27 cellular contexts compared by ENCODE assay signal in genomic region chr20:25257756-25258462, GRCh38. TPM values are rescaled to one million over a fixed set of nuclear protein-coding genes. Genes with fewer than 3 reads are reported as not detected.
A peak's percentile ranks its signal among the peaks of the same experiment; 100 is the strongest.
DNase-seq lines count a peak whose midpoint lies in the region; ATAC-seq and TF ChIP-seq lines count a peak whose summit lies in the region.
"Had no signal": no experiment of that assay in that cellular context is flagged by ENCODE, and none has a peak within 500 bp of the region (broad histone marks: within the 10 kb centered on the region; RNA-seq: fewer than 3 reads in every experiment).

No MANE protein-coding gene starts in this region.

- DNase-seq in NCI-H510A treated with DMSO at 0.1 percent for 48 hours (lab: John Stamatoyannopoulos, UW): peak; percentile 82
- DNase-seq in NCI-H510A (lab: John Stamatoyannopoulos, UW): no peak
- DNase-seq in CD4-positive, CD25-positive, alpha-beta regulatory T cell: no peak
- DNase-seq in mesenchymal stem cell: no peak
- no peak for DNase-seq in NCI-H226
- DNase-seq in NCI-H146 (lab: John Stamatoyannopoulos, UW): no peak
- no peak for DNase-seq in NCI-H2081 (lab: John Stamatoyannopoulos, UW)
- DNase-seq: activated CD4-positive, alpha-beta T cell treated with anti-CD3 and anti-CD28 coated beads for 4 hours; activated naive CD4-positive, alpha-beta T cell treated with anti-CD3 and anti-CD28 coated beads, Interleukin-2, amount 10 ng/mL, durations not matched to agents 7 days and 5 days; effector memory CD4-positive, alpha-beta T cell; EL; foreskin keratinocyte; GOT3; heart right ventricle; kidney glomerular epithelial cell; mammary epithelial cell; NCI-H1092; NCI-H187; NCI-H774; stimulated activated naive CD4-positive, alpha-beta T cell treated with Interleukin-2 at 50 U/mL for 16 hours; T-helper 1 cell had no signal

- peaks cover 0 to 3% (median 0%) of the 10 kb centered on the region in 7 donors for H3K9me3 Mint-ChIP-seq in CD4-positive, CD25-positive, alpha-beta regulatory T cell
- H3K9me3 Mint-ChIP-seq: activated naive CD4-positive, alpha-beta T cell treated with anti-CD3 and anti-CD28 coated beads, Interleukin-2, amount 10 ng/mL, durations not matched to agents 7 days and 5 days; activated T-helper 1 cell treated with anti-CD3 and anti-CD28 coated beads, Interleukin-12 subunit alpha, Interleukin-12 subunit beta, Interleukin-2, Interleukin-4 antibody, amounts not matched to agents 30 ng/mL and 10 ng/mL and 1 ng/mL, durations not matched to agents 14 hours and 24 hours and 36 hours had no signal

- H4K91ac ChIP-seq in mesenchymal stem cell (ENCODE audit: low read length): no peak overlapping the region

- no peak overlapping the region for H3K23ac ChIP-seq in mesenchymal stem cell (ENCODE audit: low read length in 2 of 2)

- H4K8ac ChIP-seq in mesenchymal stem cell (ENCODE audit: low read length): no peak overlapping the region

- H2BK15ac ChIP-seq in mesenchymal stem cell (ENCODE audit: low read depth, poor library complexity, severe bottlenecking): no peak overlapping the region

- no peak overlapping the region for H2AK5ac ChIP-seq in mesenchymal stem cell (ENCODE audit: low read length, severe bottlenecking)

- no peak overlapping the region for H2AFZ ChIP-seq in mesenchymal stem cell (ENCODE audit: low read depth, low read length)

- no peak overlapping the region for H2BK12ac ChIP-seq in mesenchymal stem cell (ENCODE audit: low read length in 2 of 2)

- no peaks in the 10 kb centered on the region for H3K27me3 ChIP-seq in CD4-positive, CD25-positive, alpha-beta regulatory T cell (ENCODE audit: control insufficient read depth, insufficient read depth, low read length)
- H3K27me3 ChIP-seq in mesenchymal stem cell (ENCODE audit: control insufficient read depth in 1 of 2, insufficient read depth in 1 of 2, low read length in 2 of 2): no peaks in the 10 kb centered on the region
- H3K27me3 ChIP-seq: foreskin keratinocyte, heart right ventricle had no signal

- no peaks in the 10 kb centered on the region for H3K27me3 Mint-ChIP-seq in CD4-positive, CD25-positive, alpha-beta regulatory T cell
- H3K27me3 Mint-ChIP-seq: activated naive CD4-positive, alpha-beta T cell treated with anti-CD3 and anti-CD28 coated beads, Interleukin-2, amount 10 ng/mL, durations not matched to agents 7 days and 5 days; progenitor cell of endocrine pancreas had no signal

- H3K14ac ChIP-seq in mesenchymal stem cell (ENCODE audit: low read length in 2 of 2): no peak overlapping the region

- H3K4me1 ChIP-seq in CD4-positive, CD25-positive, alpha-beta regulatory T cell (ENCODE audit: control insufficient read depth, insufficient read depth, low read length, poor library complexity, severe bottlenecking): peaks cover 15% of the 10 kb centered on the region
- H3K4me1 ChIP-seq in mesenchymal stem cell (ENCODE audit: control insufficient read depth, insufficient read depth, low read depth, low read length): peaks cover 32% of the 10 kb centered on the region

- H3K9ac ChIP-seq in mesenchymal stem cell (ENCODE audit: low read length): no peak overlapping the region

- H3K4me3 Mint-ChIP-seq in CD4-positive, CD25-positive, alpha-beta regulatory T cell: peak overlapping the region in 1 of 4 donors; percentile 16
- H3K4me3 Mint-ChIP-seq: activated naive CD4-positive, alpha-beta T cell treated with anti-CD3 and anti-CD28 coated beads, Interleukin-2, amount 10 ng/mL, durations not matched to agents 7 days and 5 days; activated T-helper 1 cell treated with anti-CD3 and anti-CD28 coated beads, Interleukin-12 subunit alpha, Interleukin-12 subunit beta, Interleukin-2, Interleukin-4 antibody, amounts not matched to agents 30 ng/mL and 10 ng/mL and 1 ng/mL, durations not matched to agents 14 hours and 24 hours and 36 hours had no signal

- peaks cover 0 to 83% (median 24%) of the 10 kb centered on the region in 4 donors for H3K4me1 Mint-ChIP-seq in CD4-positive, CD25-positive, alpha-beta regulatory T cell

- H3K27ac ChIP-seq in CD4-positive, CD25-positive, alpha-beta regulatory T cell (ENCODE audit: insufficient read depth, low read length, poor library complexity, severe bottlenecking): no peak overlapping the region
- 0 out of 2 replicates have a peak overlapping the region, but pooled peaks have one; percentile 11 for H3K27ac ChIP-seq in VCaP
- H3K27ac ChIP-seq in mesenchymal stem cell (ENCODE audit: low read length, poor library complexity, severe bottlenecking): peak overlapping the region; percentile 37
- H3K27ac ChIP-seq: coronary artery, foreskin keratinocyte, thoracic aorta had no signal

- H3K4me2 ChIP-seq in mesenchymal stem cell (ENCODE audit: low read length, poor library complexity, severe bottlenecking): no peak overlapping the region

- no peak overlapping the region for H3K4me3 ChIP-seq in CD4-positive, CD25-positive, alpha-beta regulatory T cell (ENCODE audit: low read depth, low read length)
- no peak overlapping the region for H3K4me3 ChIP-seq in mesenchymal stem cell (ENCODE audit: insufficient read depth in 1 of 2, low read depth in 1 of 2, low read length in 2 of 2)
- H3K4me3 ChIP-seq: coronary artery, GM12878, heart right ventricle, thoracic aorta had no signal

- H3K18ac ChIP-seq in mesenchymal stem cell (ENCODE audit: low read depth in 1 of 2, low read length in 2 of 2): no peak overlapping the region

- TF ChIP-seq CTCF in VCaP (conservative IDR thresholded peaks at IDR 0.05): no peak

- no peak overlapping the region for H3K4ac ChIP-seq in mesenchymal stem cell (ENCODE audit: low read depth in 1 of 2, low read length in 2 of 2)

- no peak for ATAC-seq in CD4-positive, CD25-positive, alpha-beta regulatory T cell (ENCODE audit: low read depth in 2 of 2)
- ATAC-seq: foreskin keratinocyte, GM12878 had no signal

- peaks cover 23% of the 10 kb centered on the region for H3K36me3 Mint-ChIP-seq in CD4-positive, CD25-positive, alpha-beta regulatory T cell

- WGBS in mesenchymal stem cell: 96% methylated on average over 10 of the region's 10 CpGs

- peaks cover 12% of the 10 kb centered on the region for H3K36me3 ChIP-seq in CD4-positive, CD25-positive, alpha-beta regulatory T cell (ENCODE audit: control insufficient read depth, insufficient read depth, low read length)
- H3K36me3 ChIP-seq in mesenchymal stem cell (ENCODE audit: control insufficient read depth in 1 of 2, insufficient read depth in 2 of 2, low read depth in 1 of 2, low read length in 2 of 2): peaks cover 34 to 41% of the 10 kb centered on the region in 2 experiments

- H3K27ac Mint-ChIP-seq in CD4-positive, CD25-positive, alpha-beta regulatory T cell: peak overlapping the region; percentile 61 to 75 (median 70)
- H3K27ac Mint-ChIP-seq: activated naive CD4-positive, alpha-beta T cell treated with anti-CD3 and anti-CD28 coated beads, Interleukin-2, amount 10 ng/mL, durations not matched to agents 7 days and 5 days; activated T-helper 1 cell treated with anti-CD3 and anti-CD28 coated beads, Interleukin-12 subunit alpha, Interleukin-12 subunit beta, Interleukin-2, Interleukin-4 antibody, amounts not matched to agents 30 ng/mL and 10 ng/mL and 1 ng/mL, durations not matched to agents 14 hours and 24 hours and 36 hours; progenitor cell of endocrine pancreas had no signal

- no peaks in the 10 kb centered on the region for H3K79me1 ChIP-seq in mesenchymal stem cell (replicated peaks; ENCODE audit: low read length, poor library complexity, severe bottlenecking)

- H3K9me3 ChIP-seq in CD4-positive, CD25-positive, alpha-beta regulatory T cell (ENCODE audit: control insufficient read depth in 2 of 2, low read length in 2 of 2): no peaks in the 10 kb centered on the region
- no peaks in the 10 kb centered on the region for H3K9me3 ChIP-seq in mesenchymal stem cell (ENCODE audit: control insufficient read depth, low read length)
- H3K9me3 ChIP-seq: heart right ventricle, thoracic aorta had no signal

- no peak overlapping the region for H2BK5ac ChIP-seq in mesenchymal stem cell (ENCODE audit: low read depth, low read length, poor library complexity, severe bottlenecking)

- H2BK120ac ChIP-seq in mesenchymal stem cell (ENCODE audit: low read depth, low read length): no peak overlapping the region

RNA-seq across cellular contexts. Expression of gene PYGB, which starts 10.0 kb away (rescaled TPM):
- 37.2 TPM for total RNA-seq in CD4-positive, CD25-positive, alpha-beta regulatory T cell
- 10 to 100 TPM; 45.3 to 64.6 (median 52.4) TPM for polyA plus RNA-seq in CD4-positive, CD25-positive, alpha-beta regulatory T cell
- polyA plus RNA-seq in mesenchymal stem cell (2013, experiment 1 of 2): 50.3 TPM
- polyA plus RNA-seq in mesenchymal stem cell (2013, experiment 2 of 2): 48.3 TPM
